In genomic region chr9:89590415-89590814, GRCh38 we compare ENCODE assay signal across 27 cellular contexts.
"Had no signal": no experiment of that assay in that cellular context is flagged by ENCODE, and none has a peak within 500 bp of the region (broad histone marks: within the 10 kb centered on the region; RNA-seq: fewer than 3 reads in every experiment).

No MANE protein-coding gene starts in this region.

- H3K4me3 ChIP-seq: lower lobe of right lung, neural progenitor cell, skin epidermis, stomach, testis, thyroid gland, transverse colon, upper lobe of left lung had no signal

- H3K27ac ChIP-seq: lower lobe of right lung, neural progenitor cell, neutrophil, parathyroid adenoma, skin epidermis, stomach, testis, thyroid gland, transverse colon, upper lobe of left lung had no signal

- H3K36me3 ChIP-seq: lower lobe of right lung, neural progenitor cell, neutrophil, stomach, thyroid gland, transverse colon, upper lobe of left lung had no signal

- H3K9me3 ChIP-seq: lower lobe of right lung, neutrophil, stomach, testis, thyroid gland, transverse colon, upper lobe of left lung had no signal

- DNase-seq: hippocampal formation; kidney glomerular epithelial cell; left cardiac atrium; lower lobe of right lung; mesendoderm; naive B cell; natural killer cell; nephron progenitor cell; occipital lobe; right cardiac atrium; stimulated activated CD4-positive, alpha-beta T cell treated with anti-CD3 and anti-CD28 coated beads, Interleukin-12 subunit alpha, Interleukin-12 subunit beta, amount 100 ng/mL, for 4 hours; stimulated activated CD4-positive, alpha-beta T cell treated with anti-CD3 and anti-CD28 coated beads, Interleukin-15, amount 100 ng/mL, for 24 hours; stimulated activated CD4-positive, alpha-beta T cell treated with anti-CD3 and anti-CD28 coated beads, Interleukin-2, amount 100 ng/mL, for 24 hours; stimulated activated CD4-positive, alpha-beta T cell treated with anti-CD3 and anti-CD28 coated beads, Interleukin-4, amount 100 ng/mL, for 1 hour; stimulated activated naive B cell treated with anti-CD40 and anti-IgM and Interleukin-4, amounts not matched to agents 10 μg/mL and 1 μg/mL and 100 μg/mL, for 72 hours; stimulated activated naive CD8-positive, alpha-beta T cell treated with anti-CD3 and anti-CD28 coated beads, Interleukin-15, Interleukin-2, amounts not matched to agents 100 U/mL and 50 U/mL, for 24 hours; stomach; testis; thyroid gland; transverse colon; upper lobe of left lung had no signal

- H3K4me1 ChIP-seq: lower lobe of right lung, parathyroid adenoma, testis, thyroid gland, upper lobe of left lung had no signal

- H3K27me3 ChIP-seq: neural progenitor cell, neutrophil, stomach, testis, thyroid gland, transverse colon, upper lobe of left lung had no signal

- ATAC-seq: left cardiac atrium; left lobe of liver; lower lobe of right lung; natural killer cell; right cardiac atrium; sciatic nerve; stimulated activated naive B cell treated with anti-CD40 and anti-IgM and Interleukin-4, amounts not matched to agents 10 μg/mL and 1 μg/mL and 100 μg/mL, for 72 hours; stimulated activated naive CD8-positive, alpha-beta T cell treated with anti-CD3 and anti-CD28 coated beads, Interleukin-15, Interleukin-2, amounts not matched to agents 100 U/mL and 50 U/mL, for 24 hours had no signal
